In genomic region chr15:39198044-39198625, GRCh38 we compare ENCODE assay signal across 31 cellular contexts.
DNase-seq lines count a peak whose midpoint lies in the region; ATAC-seq, FAIRE-seq and TF ChIP-seq lines count a peak whose summit lies in the region.
"Had no signal": no experiment of that assay in that cellular context is flagged by ENCODE, and none has a peak within 500 bp of the region (broad histone marks: within the 10 kb centered on the region; RNA-seq: fewer than 3 reads in every experiment).

No MANE protein-coding gene starts in this region.

- H3K36me3 ChIP-seq in IMR-90 (ENCODE audit: control insufficient read depth, insufficient read depth, low read length) = no peaks in the 10 kb centered on the region
- H3K36me3 ChIP-seq in RWPE2 (ENCODE audit: low read depth) = no peaks in the 10 kb centered on the region
- no peaks in the 10 kb centered on the region for H3K36me3 ChIP-seq in small intestine (ENCODE audit: control insufficient read depth in 2 of 2, insufficient read depth in 2 of 2, low read length in 2 of 2)
- H3K36me3 ChIP-seq: prostate gland, SJCRH30 had no signal

- TF ChIP-seq POLR2A in IMR-90 (IDR thresholded peaks at IDR 0.05; ENCODE audit: low read depth, low read length) = no peak

- TF ChIP-seq RAD21 in IMR-90 (IDR thresholded peaks at IDR 0.05; ENCODE audit: low read length) = no peak

- no peak for TF ChIP-seq CTCF in IMR-90 (conservative IDR thresholded peaks at IDR 0.05; ENCODE audit: low read depth, low read length)
- peak; percentile 53 for TF ChIP-seq CTCF in RWPE2 (IDR thresholded peaks at IDR 0.05; ENCODE audit: poor library complexity, severe bottlenecking)

- H4K5ac ChIP-seq in IMR-90 (ENCODE audit: low read depth, low read length) = peak overlapping the region; percentile 83

- H3K27me3 ChIP-seq in IMR-90 (ENCODE audit: control insufficient read depth, insufficient read depth, low read length) = no peaks in the 10 kb centered on the region
- H3K27me3 ChIP-seq in RWPE2 (ENCODE audit: insufficient read depth, poor library complexity, severe bottlenecking) = no peaks in the 10 kb centered on the region
- no peaks in the 10 kb centered on the region for H3K27me3 ChIP-seq in small intestine (ENCODE audit: control insufficient read depth in 2 of 2, insufficient read depth in 2 of 2, low read length in 2 of 2)
- H3K27me3 ChIP-seq: SJCRH30 had no signal

- no peak overlapping the region for H2AFZ ChIP-seq in IMR-90 (replicated peaks; ENCODE audit: low read length, poor library complexity)

- in situ Hi-C loops in IMR-90 (cut with MboI; ENCODE audit: low sequenced_read_pairs) = no loop called here

- peak overlapping the region; percentile 24; the same call in 1 of the 2 replicates for H3K27ac ChIP-seq in IMR-90 (ENCODE audit: insufficient read depth, low read length)
- H3K27ac ChIP-seq in RWPE2 (ENCODE audit: poor library complexity, severe bottlenecking) = peak overlapping the region; percentile 100
- H3K27ac ChIP-seq in small intestine (ENCODE audit: low read depth in 1 of 2, low read length in 1 of 2) = peak overlapping the region in 1 of 2 donors; percentile 1
- H3K27ac ChIP-seq: prostate gland, SJCRH30, VCaP had no signal

- peak overlapping the region; percentile 11 to 17 for H4K8ac ChIP-seq in IMR-90 (ENCODE audit: low read depth in 2 of 2, low read length in 2 of 2)

- H3K9me3 ChIP-seq in IMR-90 (ENCODE audit: control insufficient read depth, insufficient read depth, low read length) (no peaks in the 10 kb centered on the region), RWPE2 (ENCODE audit: severe bottlenecking) (no peaks in the 10 kb centered on the region), small intestine (ENCODE audit: control insufficient read depth, low read depth) (no peaks in the 10 kb centered on the region)
- H3K9me3 ChIP-seq: prostate gland had no signal

- FAIRE-seq in small intestine (lab: Jason Lieb, UNC) = no peak
- FAIRE-seq: GM18507, GM19239, RCC 7860, urothelium cell line had no signal

- peaks cover 30% of the 10 kb centered on the region for H3K4me1 ChIP-seq in IMR-90 (ENCODE audit: control insufficient read depth, insufficient read depth, low read length)
- H3K4me1 ChIP-seq in RWPE2 (ENCODE audit: insufficient read depth, poor library complexity, severe bottlenecking) = peaks cover 85% of the 10 kb centered on the region
- H3K4me1 ChIP-seq in small intestine (ENCODE audit: control insufficient read depth in 2 of 2, insufficient read depth in 1 of 2, low read depth in 1 of 2, low read length in 1 of 2) = no peaks in the 10 kb centered on the region
- H3K4me1 ChIP-seq: prostate gland had no signal

- peak overlapping the region; percentile 81; the same call in 2 of the 3 replicates for H2BK15ac ChIP-seq in IMR-90 (ENCODE audit: low read depth, low read length)

- dilution Hi-C loops in IMR-90 (cut with HindIII; ENCODE audit: low sequenced_read_pairs, unreplicated experiment) = no loop called here

- peak overlapping the region; percentile 94 for H3K18ac ChIP-seq in IMR-90 (ENCODE audit: low read depth, low read length)

- H3K9me1 ChIP-seq in IMR-90 (ENCODE audit: insufficient read depth, low read length) = peaks cover 22% of the 10 kb centered on the region

- H3K4me1 Mint-ChIP-seq in activated T-helper 17 cell treated with anti-CD3 and anti-CD28 coated beads, Interleukin-2, amount 50 U/mL, for 72 hours = no peaks in the 10 kb centered on the region
- H3K4me1 Mint-ChIP-seq: activated naive CD4-positive, alpha-beta T cell treated with anti-CD3 and anti-CD28 coated beads, Interleukin-2, amount 50 U/mL, for 24 hours; CD8-positive, alpha-beta memory T cell; memory B cell; naive B cell; stimulated activated naive B cell treated with anti-CD40 and anti-IgM and Interleukin-4, amounts not matched to agents 10 μg/mL and 1 μg/mL and 100 μg/mL, for 72 hours had no signal

- CTCF ChIA-PET in IMR-90 (lab: Yijun Ruan, JAX) = interaction anchor here (0.6 kb wide), 1 partner anchor 36 kb away, joined by 6 read pairs; no protein-coding TSS in a partner anchor

- no CpG with 5 or more reads among the region's 2 CpGs for WGBS in IMR-90 (ENCODE audit: extremely low coverage in 2 of 2, insufficient read length in 1 of 2), 2 experiments
- WGBS in small intestine, 3 donors = 56 to 75% (median 57%) methylated on average over 2 of the region's 2 CpGs

- H2AK9ac ChIP-seq in IMR-90 (replicated peaks; ENCODE audit: low read depth, low read length, poor library complexity) = no peak overlapping the region

- peak overlapping the region; percentile 72 for H4K91ac ChIP-seq in IMR-90 (ENCODE audit: insufficient read depth, low read depth, low read length)

- no peaks in the 10 kb centered on the region for H3K36me3 Mint-ChIP-seq in activated T-helper 17 cell treated with anti-CD3 and anti-CD28 coated beads, Interleukin-2, amount 50 U/mL, for 72 hours (ENCODE audit: low read depth)
- H3K36me3 Mint-ChIP-seq: activated naive CD4-positive, alpha-beta T cell treated with anti-CD3 and anti-CD28 coated beads, Interleukin-2, amount 50 U/mL, for 24 hours; CD8-positive, alpha-beta memory T cell; memory B cell; naive B cell; stimulated activated naive B cell treated with anti-CD40 and anti-IgM and Interleukin-4, amounts not matched to agents 10 μg/mL and 1 μg/mL and 100 μg/mL, for 72 hours had no signal

- H3K79me1 ChIP-seq in IMR-90 (ENCODE audit: low read depth in 1 of 2, low read length in 2 of 2) = peaks cover 9 to 19% of the 10 kb centered on the region in 2 experiments; a peak in 3 of 4 replicates

- H2AK5ac ChIP-seq in IMR-90 (ENCODE audit: low read depth, low read length) = peak overlapping the region; percentile 87

- H2BK20ac ChIP-seq in IMR-90 (ENCODE audit: low read depth, low read length) = peak overlapping the region; percentile 93

- peak overlapping the region; percentile 89 for H2BK120ac ChIP-seq in IMR-90 (ENCODE audit: low read depth, low read length)

- POLR2A ChIA-PET in IMR-90 (lab: Charles Lee; ENCODE audit: unreplicated experiment) = interaction anchor here (3.0 kb wide), 1 partner anchor 383 kb away, joined by 10 read pairs; the partner anchor contains the start of gene THBS1

- no peaks in the 10 kb centered on the region for H3K9me3 Mint-ChIP-seq in activated T-helper 17 cell treated with anti-CD3 and anti-CD28 coated beads, Interleukin-2, amount 50 U/mL, for 72 hours
- H3K9me3 Mint-ChIP-seq: activated naive CD4-positive, alpha-beta T cell treated with anti-CD3 and anti-CD28 coated beads, Interleukin-2, amount 50 U/mL, for 24 hours; CD8-positive, alpha-beta memory T cell; memory B cell; naive B cell; stimulated activated naive B cell treated with anti-CD40 and anti-IgM and Interleukin-4, amounts not matched to agents 10 μg/mL and 1 μg/mL and 100 μg/mL, for 72 hours had no signal

- BruUV-seq in IMR-90 (replicated peaks; lab: Mats Ljungman, UMichigan) = no TSS peak

- peak overlapping the region; percentile 77 for H3K4ac ChIP-seq in IMR-90 (ENCODE audit: low read depth, low read length)

- DNase-seq in IMR-90 (no peak), RWPE2 (ENCODE audit: low spot score) (no peak), kidney tubule cell (ENCODE audit: low spot score) (peak; percentile 40), small intestine (peak; percentile 31), head of caudate nucleus (no peak)
- DNase-seq: activated CD4-positive, alpha-beta T cell treated with anti-CD3 and anti-CD28 coated beads for 4 hours; activated CD8-positive, alpha-beta memory T cell treated with anti-CD3 and anti-CD28 coated beads for 24 hours; activated T-cell treated with anti-CD3 and anti-CD28 coated beads for 4 hours; amniotic stem cell; CD8-positive, alpha-beta memory T cell; EL; GOT3; naive B cell; NCI-H1436; NCI-H446 treated with DMSO at 0.1 percent for 48 hours; NCI-H774; SJCRH30; stimulated activated naive B cell treated with anti-CD40 and anti-IgM and Interleukin-4, amounts not matched to agents 10 μg/mL and 1 μg/mL and 100 μg/mL, for 72 hours; SW 1271; T1000 had no signal

- H3K4me3 Mint-ChIP-seq in activated T-helper 17 cell treated with anti-CD3 and anti-CD28 coated beads, Interleukin-2, amount 50 U/mL, for 72 hours = no peak overlapping the region
- H3K4me3 Mint-ChIP-seq: activated naive CD4-positive, alpha-beta T cell treated with anti-CD3 and anti-CD28 coated beads, Interleukin-2, amount 50 U/mL, for 24 hours; CD8-positive, alpha-beta memory T cell; memory B cell; naive B cell; stimulated activated naive B cell treated with anti-CD40 and anti-IgM and Interleukin-4, amounts not matched to agents 10 μg/mL and 1 μg/mL and 100 μg/mL, for 72 hours had no signal

- H3K14ac ChIP-seq in IMR-90 (replicated peaks; ENCODE audit: low read depth, low read length) = peak overlapping the region; percentile 79

- H3K4me3 ChIP-seq in IMR-90 (ENCODE audit: insufficient read depth, low read depth, low read length) (no peak overlapping the region), RWPE2 (ENCODE audit: severe bottlenecking) (no peak overlapping the region), small intestine (ENCODE audit: low read depth in 1 of 2, low read length in 2 of 2) (no peak overlapping the region)
- H3K4me3 ChIP-seq: prostate gland, SJCRH30 had no signal

- no peak overlapping the region for H3K56ac ChIP-seq in IMR-90 (ENCODE audit: extremely low read depth, insufficient read depth, low read length)

- intact Hi-C loops in IMR-90 (cut with micrococcal nuclease) = no loop called here
- intact Hi-C loops in head of caudate nucleus (cut with DNase I) = no loop called here

- no peak overlapping the region for H3K4me2 ChIP-seq in IMR-90 (ENCODE audit: low read depth, low read length)

- H3K27me3 Mint-ChIP-seq in activated T-helper 17 cell treated with anti-CD3 and anti-CD28 coated beads, Interleukin-2, amount 50 U/mL, for 72 hours = peaks cover 3% of the 10 kb centered on the region

- no peaks in the 10 kb centered on the region for H4K20me1 ChIP-seq in IMR-90 (ENCODE audit: insufficient read depth, low read length)

- H3K27ac Mint-ChIP-seq in activated T-helper 17 cell treated with anti-CD3 and anti-CD28 coated beads, Interleukin-2, amount 50 U/mL, for 72 hours = no peak overlapping the region
- H3K27ac Mint-ChIP-seq: activated naive CD4-positive, alpha-beta T cell treated with anti-CD3 and anti-CD28 coated beads, Interleukin-2, amount 50 U/mL, for 24 hours; CD8-positive, alpha-beta memory T cell; memory B cell; naive B cell; stimulated activated naive B cell treated with anti-CD40 and anti-IgM and Interleukin-4, amounts not matched to agents 10 μg/mL and 1 μg/mL and 100 μg/mL, for 72 hours had no signal

- H3K23ac ChIP-seq in IMR-90 (ENCODE audit: low read depth, low read length) = peak overlapping the region; percentile 82

- ATAC-seq in IMR-90 (ENCODE audit: low read depth) (no peak), RWPE2 (ENCODE audit: low read depth) (peak; percentile 22), HG02763 (IDR thresholded peaks at IDR 0.05; ENCODE audit: unreplicated experiment) (no peak)
- no peak for ATAC-seq in activated T-helper 17 cell treated with anti-CD3 and anti-CD28 coated beads, Interleukin-2, amount 50 U/mL, for 72 hours (replicated peaks)
- ATAC-seq: left lobe of liver; stimulated activated naive B cell treated with anti-CD40 and anti-IgM and Interleukin-4, amounts not matched to agents 10 μg/mL and 1 μg/mL and 100 μg/mL, for 72 hours had no signal

- H3K9ac ChIP-seq in IMR-90 (ENCODE audit: low read depth, low read length) = no peak overlapping the region

- H2BK5ac ChIP-seq in IMR-90 (ENCODE audit: low read depth, low read length, poor library complexity, severe bottlenecking) = peak overlapping the region; percentile 31

Comparison
In these comparisons a context has a peak if more than half of its experiments do, and no peak if none do; other contexts are left out.
1. DNase-seq: peak in kidney tubule cell (single experiment) and small intestine (single experiment); none in IMR-90 (single experiment), RWPE2 (single experiment) and head of caudate nucleus (0 of 42).